1 cellular context compared by ENCODE assay signal in the genomic region with DNA sequence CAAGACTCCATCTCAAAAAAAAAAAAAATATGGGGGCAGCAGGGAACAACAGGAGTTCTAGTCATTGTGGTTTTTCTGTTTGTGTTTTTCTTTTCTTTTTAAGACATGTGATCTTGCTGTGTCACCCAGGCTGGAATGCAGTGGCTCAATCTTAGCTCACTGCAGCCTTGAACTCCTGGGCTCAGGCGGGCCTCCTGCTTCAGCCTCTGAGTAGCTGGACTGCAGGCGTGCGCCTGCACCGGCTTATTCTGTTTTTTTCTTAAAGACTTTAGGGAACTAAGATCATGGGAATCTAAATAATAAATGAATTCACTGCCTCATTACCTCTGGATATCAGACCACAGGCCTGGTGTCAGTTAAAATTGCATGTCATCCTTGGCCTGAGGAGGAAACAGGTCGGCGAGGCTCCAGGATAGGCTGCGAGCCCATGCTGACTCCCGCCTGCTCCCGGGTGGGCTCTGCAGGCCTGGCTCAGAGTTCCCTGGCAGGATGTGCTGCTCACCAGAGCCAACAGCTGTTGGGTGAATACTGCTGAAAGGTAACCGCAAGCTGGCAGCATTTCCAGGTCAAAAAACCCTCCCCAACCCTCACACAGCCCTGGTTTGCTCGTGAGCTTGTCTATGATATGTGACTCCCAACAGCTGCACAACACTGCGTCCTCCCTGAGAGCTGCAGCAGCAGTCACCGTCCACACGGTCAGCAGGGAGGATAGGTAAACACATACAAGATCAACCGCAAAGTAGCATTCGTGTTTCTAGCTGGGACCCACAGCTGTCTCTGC.
TF ChIP-seq lines count a peak whose summit lies in the region.

No MANE protein-coding gene starts in this region.

TF ChIP-seq in GM23338, 12 proteins besides CTCF, POLR2A, EP300 and RAD21 (continued from another document):
- TF ChIP-seq, protein P1, sequence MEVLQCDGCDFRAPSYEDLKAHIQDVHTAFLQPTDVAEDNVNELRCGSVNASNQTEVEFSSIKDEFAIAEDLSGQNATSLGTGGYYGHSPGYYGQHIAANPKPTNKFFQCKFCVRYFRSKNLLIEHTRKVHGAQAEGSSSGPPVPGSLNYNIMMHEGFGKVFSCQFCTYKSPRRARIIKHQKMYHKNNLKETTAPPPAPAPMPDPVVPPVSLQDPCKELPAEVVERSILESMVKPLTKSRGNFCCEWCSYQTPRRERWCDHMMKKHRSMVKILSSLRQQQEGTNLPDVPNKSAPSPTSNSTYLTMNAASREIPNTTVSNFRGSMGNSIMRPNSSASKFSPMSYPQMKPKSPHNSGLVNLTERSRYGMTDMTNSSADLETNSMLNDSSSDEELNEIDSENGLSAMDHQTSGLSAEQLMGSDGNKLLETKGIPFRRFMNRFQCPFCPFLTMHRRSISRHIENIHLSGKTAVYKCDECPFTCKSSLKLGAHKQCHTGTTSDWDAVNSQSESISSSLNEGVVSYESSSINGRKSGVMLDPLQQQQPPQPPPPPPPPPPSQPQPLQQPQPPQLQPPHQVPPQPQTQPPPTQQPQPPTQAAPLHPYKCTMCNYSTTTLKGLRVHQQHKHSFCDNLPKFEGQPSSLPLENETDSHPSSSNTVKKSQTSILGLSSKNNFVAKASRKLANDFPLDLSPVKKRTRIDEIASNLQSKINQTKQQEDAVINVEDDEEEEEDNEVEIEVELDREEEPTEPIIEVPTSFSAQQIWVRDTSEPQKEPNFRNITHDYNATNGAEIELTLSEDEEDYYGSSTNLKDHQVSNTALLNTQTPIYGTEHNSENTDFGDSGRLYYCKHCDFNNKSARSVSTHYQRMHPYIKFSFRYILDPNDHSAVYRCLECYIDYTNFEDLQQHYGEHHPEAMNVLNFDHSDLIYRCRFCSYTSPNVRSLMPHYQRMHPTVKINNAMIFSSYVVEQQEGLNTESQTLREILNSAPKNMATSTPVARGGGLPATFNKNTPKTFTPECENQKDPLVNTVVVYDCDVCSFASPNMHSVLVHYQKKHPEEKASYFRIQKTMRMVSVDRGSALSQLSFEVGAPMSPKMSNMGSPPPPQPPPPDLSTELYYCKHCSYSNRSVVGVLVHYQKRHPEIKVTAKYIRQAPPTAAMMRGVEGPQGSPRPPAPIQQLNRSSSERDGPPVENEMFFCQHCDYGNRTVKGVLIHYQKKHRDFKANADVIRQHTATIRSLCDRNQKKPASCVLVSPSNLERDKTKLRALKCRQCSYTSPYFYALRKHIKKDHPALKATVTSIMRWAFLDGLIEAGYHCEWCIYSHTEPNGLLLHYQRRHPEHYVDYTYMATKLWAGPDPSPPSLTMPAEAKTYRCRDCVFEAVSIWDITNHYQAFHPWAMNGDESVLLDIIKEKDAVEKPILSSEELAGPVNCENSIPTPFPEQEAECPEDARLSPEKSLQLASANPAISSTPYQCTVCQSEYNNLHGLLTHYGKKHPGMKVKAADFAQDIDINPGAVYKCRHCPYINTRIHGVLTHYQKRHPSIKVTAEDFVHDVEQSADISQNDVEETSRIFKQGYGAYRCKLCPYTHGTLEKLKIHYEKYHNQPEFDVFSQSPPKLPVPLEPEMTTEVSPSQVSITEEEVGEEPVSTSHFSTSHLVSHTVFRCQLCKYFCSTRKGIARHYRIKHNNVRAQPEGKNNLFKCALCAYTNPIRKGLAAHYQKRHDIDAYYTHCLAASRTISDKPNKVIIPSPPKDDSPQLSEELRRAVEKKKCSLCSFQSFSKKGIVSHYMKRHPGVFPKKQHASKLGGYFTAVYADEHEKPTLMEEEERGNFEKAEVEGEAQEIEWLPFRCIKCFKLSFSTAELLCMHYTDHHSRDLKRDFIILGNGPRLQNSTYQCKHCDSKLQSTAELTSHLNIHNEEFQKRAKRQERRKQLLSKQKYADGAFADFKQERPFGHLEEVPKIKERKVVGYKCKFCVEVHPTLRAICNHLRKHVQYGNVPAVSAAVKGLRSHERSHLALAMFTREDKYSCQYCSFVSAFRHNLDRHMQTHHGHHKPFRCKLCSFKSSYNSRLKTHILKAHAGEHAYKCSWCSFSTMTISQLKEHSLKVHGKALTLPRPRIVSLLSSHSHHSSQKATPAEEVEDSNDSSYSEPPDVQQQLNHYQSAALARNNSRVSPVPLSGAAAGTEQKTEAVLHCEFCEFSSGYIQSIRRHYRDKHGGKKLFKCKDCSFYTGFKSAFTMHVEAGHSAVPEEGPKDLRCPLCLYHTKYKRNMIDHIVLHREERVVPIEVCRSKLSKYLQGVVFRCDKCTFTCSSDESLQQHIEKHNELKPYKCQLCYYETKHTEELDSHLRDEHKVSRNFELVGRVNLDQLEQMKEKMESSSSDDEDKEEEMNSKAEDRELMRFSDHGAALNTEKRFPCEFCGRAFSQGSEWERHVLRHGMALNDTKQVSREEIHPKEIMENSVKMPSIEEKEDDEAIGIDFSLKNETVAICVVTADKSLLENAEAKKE (CRISPR knock-in tag; IDR thresholded peaks at IDR 0.05), result no peak
- TF ChIP-seq CREB1 (CRISPR knock-in tag; IDR thresholded peaks at IDR 0.05; ENCODE audit: low read depth) (no peak), ZNF114 (CRISPR knock-in tag; IDR thresholded peaks at IDR 0.05) (no peak), STAT1 (IDR thresholded peaks at IDR 0.05; ENCODE audit: unreplicated experiment) (no peak), POLR2AphosphoS5 (IDR thresholded peaks at IDR 0.05; ENCODE audit: low read depth) (no peak), NANOG (IDR thresholded peaks at IDR 0.05; ENCODE audit: borderline replicate concordance) (no peak), JUNB (IDR thresholded peaks at IDR 0.05; ENCODE audit: unreplicated experiment) (no peak)
- TF ChIP-seq, protein P2, sequence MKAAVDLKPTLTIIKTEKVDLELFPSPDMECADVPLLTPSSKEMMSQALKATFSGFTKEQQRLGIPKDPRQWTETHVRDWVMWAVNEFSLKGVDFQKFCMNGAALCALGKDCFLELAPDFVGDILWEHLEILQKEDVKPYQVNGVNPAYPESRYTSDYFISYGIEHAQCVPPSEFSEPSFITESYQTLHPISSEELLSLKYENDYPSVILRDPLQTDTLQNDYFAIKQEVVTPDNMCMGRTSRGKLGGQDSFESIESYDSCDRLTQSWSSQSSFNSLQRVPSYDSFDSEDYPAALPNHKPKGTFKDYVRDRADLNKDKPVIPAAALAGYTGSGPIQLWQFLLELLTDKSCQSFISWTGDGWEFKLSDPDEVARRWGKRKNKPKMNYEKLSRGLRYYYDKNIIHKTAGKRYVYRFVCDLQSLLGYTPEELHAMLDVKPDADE (IDR thresholded peaks at IDR 0.05), result no peak
